In the genomic region with DNA sequence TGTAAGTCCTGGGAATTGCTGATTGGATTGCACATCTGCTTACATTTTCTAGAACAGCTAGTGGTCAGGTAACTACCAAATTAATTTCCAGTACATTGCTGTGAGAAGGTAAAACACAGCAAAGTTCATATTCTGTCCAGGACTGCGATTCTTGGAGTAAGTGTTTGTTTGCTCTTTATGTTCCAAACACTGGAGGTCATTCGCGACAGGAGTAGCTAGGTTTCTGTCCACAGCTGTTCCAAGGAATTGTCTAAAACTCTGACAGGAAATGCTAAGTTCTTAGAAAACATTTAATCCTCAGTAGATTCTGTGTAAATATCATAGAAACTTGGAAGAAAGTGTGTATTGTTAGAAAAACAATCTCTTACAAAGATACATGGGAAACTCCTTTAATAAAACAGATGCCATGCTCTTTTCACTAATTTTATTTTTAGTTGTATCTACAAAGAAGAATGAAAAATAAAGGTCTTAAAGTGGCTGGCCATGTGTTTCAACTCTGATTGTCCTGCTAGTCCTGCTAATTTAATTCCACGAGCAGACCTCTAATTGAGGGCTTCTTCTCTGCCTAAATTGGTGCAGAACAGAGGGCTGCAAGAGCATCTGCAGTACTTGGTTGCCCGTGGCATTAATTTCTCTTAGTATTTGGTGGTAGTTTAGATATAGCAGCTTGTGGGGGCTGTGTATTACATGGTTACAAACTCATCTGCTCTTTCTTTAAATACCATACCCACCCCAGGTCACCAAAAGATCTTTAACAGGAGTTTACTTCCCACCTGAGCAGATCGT, we compare ENCODE assay signal across 1 cellular context.
TF ChIP-seq lines count a peak whose summit lies in the region.

No MANE protein-coding gene starts in this region.

TF ChIP-seq in IMR-90, 13 proteins besides CTCF, POLR2A, EP300 and RAD21:
- no peak for TF ChIP-seq MAZ (IDR thresholded peaks at IDR 0.05; ENCODE audit: borderline replicate concordance, low read depth, low read length)
- TF ChIP-seq CHD1 (IDR thresholded peaks at IDR 0.05; ENCODE audit: low read depth, low read length) = no peak
- TF ChIP-seq, protein P1, sequence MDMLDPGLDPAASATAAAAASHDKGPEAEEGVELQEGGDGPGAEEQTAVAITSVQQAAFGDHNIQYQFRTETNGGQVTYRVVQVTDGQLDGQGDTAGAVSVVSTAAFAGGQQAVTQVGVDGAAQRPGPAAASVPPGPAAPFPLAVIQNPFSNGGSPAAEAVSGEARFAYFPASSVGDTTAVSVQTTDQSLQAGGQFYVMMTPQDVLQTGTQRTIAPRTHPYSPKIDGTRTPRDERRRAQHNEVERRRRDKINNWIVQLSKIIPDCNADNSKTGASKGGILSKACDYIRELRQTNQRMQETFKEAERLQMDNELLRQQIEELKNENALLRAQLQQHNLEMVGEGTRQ (IDR thresholded peaks at IDR 0.05; ENCODE audit: low read depth, low read length) = no peak
- no peak for TF ChIP-seq RCOR1 (IDR thresholded peaks at IDR 0.05; ENCODE audit: insufficient replicate concordance, low read length)
- TF ChIP-seq, protein P2, sequence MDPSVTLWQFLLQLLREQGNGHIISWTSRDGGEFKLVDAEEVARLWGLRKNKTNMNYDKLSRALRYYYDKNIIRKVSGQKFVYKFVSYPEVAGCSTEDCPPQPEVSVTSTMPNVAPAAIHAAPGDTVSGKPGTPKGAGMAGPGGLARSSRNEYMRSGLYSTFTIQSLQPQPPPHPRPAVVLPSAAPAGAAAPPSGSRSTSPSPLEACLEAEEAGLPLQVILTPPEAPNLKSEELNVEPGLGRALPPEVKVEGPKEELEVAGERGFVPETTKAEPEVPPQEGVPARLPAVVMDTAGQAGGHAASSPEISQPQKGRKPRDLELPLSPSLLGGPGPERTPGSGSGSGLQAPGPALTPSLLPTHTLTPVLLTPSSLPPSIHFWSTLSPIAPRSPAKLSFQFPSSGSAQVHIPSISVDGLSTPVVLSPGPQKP (IDR thresholded peaks at IDR 0.05; ENCODE audit: borderline replicate concordance, low read depth, low read length) = no peak
- no peak for TF ChIP-seq BHLHE40 (IDR thresholded peaks at IDR 0.05; ENCODE audit: low read depth, low read length)
- no peak for TF ChIP-seq CEBPB (IDR thresholded peaks at IDR 0.05; ENCODE audit: low read depth, low read length)
- no peak for TF ChIP-seq RFX5 (IDR thresholded peaks at IDR 0.05; ENCODE audit: low read depth, low read length)
- TF ChIP-seq MAFK (IDR thresholded peaks at IDR 0.05; ENCODE audit: low read depth, low read length) = no peak
- no peak for TF ChIP-seq SMC3 (IDR thresholded peaks at IDR 0.05; ENCODE audit: low read depth, low read length)
- TF ChIP-seq NFE2L2 (IDR thresholded peaks at IDR 0.05; ENCODE audit: low read depth, low read length) = no peak
- no peak for TF ChIP-seq FOS (IDR thresholded peaks at IDR 0.05; ENCODE audit: low read depth, low read length)
- TF ChIP-seq MXI1 (IDR thresholded peaks at IDR 0.05; ENCODE audit: borderline replicate concordance, low read depth, low read length) = no peak
